ENCODE assay signal across 10 cellular contexts in the genomic region with DNA sequence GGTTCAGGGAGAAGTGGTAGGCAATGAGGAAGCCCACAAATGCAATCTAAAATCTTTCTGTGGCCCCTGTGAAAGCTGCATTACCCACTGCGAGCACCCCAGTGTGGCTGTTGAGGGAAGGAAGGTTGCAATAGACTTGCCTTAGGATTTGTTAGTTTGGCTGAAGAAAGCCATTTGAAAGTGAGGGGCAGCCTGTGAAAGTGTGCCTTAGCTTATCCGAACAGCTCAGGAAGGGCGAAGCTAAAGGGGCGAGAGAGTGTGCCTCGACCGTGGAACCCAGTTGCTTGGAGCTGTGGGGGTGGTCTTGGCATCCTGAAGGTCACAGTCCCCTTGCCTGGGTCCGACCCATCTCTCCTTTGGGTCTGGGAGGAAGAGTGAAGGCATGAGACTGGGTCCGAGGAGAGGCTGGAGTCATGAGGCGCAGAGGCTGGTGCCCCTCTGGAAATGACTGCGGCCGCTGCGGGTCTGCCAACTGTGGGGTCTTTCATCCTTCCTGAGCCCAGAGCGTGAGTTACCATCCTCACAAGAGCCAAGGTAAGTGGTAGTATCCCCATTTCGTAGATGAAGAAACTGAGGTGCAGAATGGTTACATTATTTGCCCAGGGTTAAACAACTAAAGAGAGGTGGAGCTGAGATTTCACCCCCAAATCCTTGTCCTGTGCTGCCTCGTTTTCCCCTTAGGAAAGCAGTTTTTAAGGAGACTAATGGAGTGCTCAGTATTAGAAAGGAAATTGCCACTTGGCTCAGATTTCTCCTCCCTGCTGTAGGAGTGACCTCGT. TPM values are rescaled to one million over a fixed set of nuclear protein-coding genes. Genes with fewer than 3 reads are reported as not detected.
DNase-seq lines count a peak whose midpoint lies in the region; ATAC-seq, FAIRE-seq and TF ChIP-seq lines count a peak whose summit lies in the region.
"Had no signal": no experiment of that assay in that cellular context is flagged by ENCODE, and none has a peak within 500 bp of the region (broad histone marks: within the 10 kb centered on the region; RNA-seq: fewer than 3 reads in every experiment).

No MANE protein-coding gene starts in this region.

- peak overlapping the region; percentile 56 for H3K4me3 ChIP-seq in astrocyte (ENCODE audit: insufficient read depth, low read depth, low read length)
- H3K4me3 ChIP-seq in muscle layer of colon (ENCODE audit: low read depth in 1 of 2, low read length in 2 of 2), result no peak overlapping the region
- no peak overlapping the region for H3K4me3 ChIP-seq in thyroid gland (replicated peaks in 1 of 3)
- H3K4me3 ChIP-seq in WERI-Rb-1 (ENCODE audit: low read depth, low read length), result no peak overlapping the region

- peaks cover 56% of the 10 kb centered on the region for H3K4me1 Mint-ChIP-seq in activated CD4-positive, alpha-beta T cell treated with anti-CD3 and anti-CD28 coated beads, Interleukin-2, amount 10 ng/mL, durations not matched to agents 24 days and 14 days
- peaks cover 19% of the 10 kb centered on the region for H3K4me1 Mint-ChIP-seq in astrocyte (ENCODE audit: low read depth, unreplicated experiment)

- no peak for DNase-seq in activated CD4-positive, alpha-beta T cell treated with anti-CD3 and anti-CD28 coated beads, Interleukin-2, amount 10 ng/mL, durations not matched to agents 24 days and 14 days
- no peak for DNase-seq in activated CD4-positive, alpha-beta T cell treated with anti-CD3 and anti-CD28 coated beads for 4 hours
- DNase-seq in astrocyte (ENCODE audit: low read depth) (no peak), thyroid gland (no peak), WERI-Rb-1 (no peak)

- H3K9me3 ChIP-seq in astrocyte (ENCODE audit: insufficient read depth, low read depth, low read length) (no peaks in the 10 kb centered on the region), muscle layer of colon (ENCODE audit: low read length) (no peaks in the 10 kb centered on the region), thyroid gland (no peaks in the 10 kb centered on the region), WERI-Rb-1 (ENCODE audit: severe bottlenecking) (no peaks in the 10 kb centered on the region)

- ATAC-seq in GM18873 (IDR thresholded peaks at IDR 0.05; ENCODE audit: low FRiP score, unreplicated experiment), result no peak
- ATAC-seq in GM18498 (IDR thresholded peaks at IDR 0.05; ENCODE audit: unreplicated experiment), result no peak
- ATAC-seq: Panc1 had no signal

- TF ChIP-seq CTCF in astrocyte (IDR thresholded peaks at IDR 0.05; ENCODE audit: insufficient read depth, low read depth, low read length), result no peak
- no peak for TF ChIP-seq CTCF in thyroid gland (IDR thresholded peaks at IDR 0.05)
- TF ChIP-seq CTCF in WERI-Rb-1 (IDR thresholded peaks at IDR 0.05; ENCODE audit: low read depth, low read length), result no peak

- no peaks in the 10 kb centered on the region for H3K9me3 Mint-ChIP-seq in activated CD4-positive, alpha-beta T cell treated with anti-CD3 and anti-CD28 coated beads, Interleukin-2, amount 10 ng/mL, durations not matched to agents 24 days and 14 days
- H3K9me3 Mint-ChIP-seq in astrocyte (ENCODE audit: unreplicated experiment), result no peaks in the 10 kb centered on the region

- H3K27ac Mint-ChIP-seq in activated CD4-positive, alpha-beta T cell treated with anti-CD3 and anti-CD28 coated beads, Interleukin-2, amount 10 ng/mL, durations not matched to agents 24 days and 14 days, result peak overlapping the region; percentile 98
- peak overlapping the region; percentile 83 for H3K27ac Mint-ChIP-seq in astrocyte (ENCODE audit: unreplicated experiment)

- H3K4me2 ChIP-seq in astrocyte (ENCODE audit: low read length), result peak overlapping the region; percentile 79

- H3K4me1 ChIP-seq in astrocyte (ENCODE audit: insufficient read depth, low read length) (peaks cover 48% of the 10 kb centered on the region), muscle layer of colon (ENCODE audit: insufficient read depth, low read length) (peaks cover 47% of the 10 kb centered on the region), thyroid gland (peaks cover 35 to 84% of the 10 kb centered on the region in 2 donors)

- H3K9ac ChIP-seq in astrocyte (ENCODE audit: low read length), result peak overlapping the region; percentile 76
- no peak overlapping the region for H3K9ac ChIP-seq in muscle layer of colon (ENCODE audit: low read length)

- H3K27ac ChIP-seq in astrocyte (ENCODE audit: low read depth, low read length) (peak overlapping the region; percentile 88), muscle layer of colon (ENCODE audit: low read depth, low read length) (peak overlapping the region; percentile 95), thyroid gland (peak overlapping the region in 2 of 3 donors; percentile 99 to 100), WERI-Rb-1 (no peak overlapping the region)

- H3K36me3 ChIP-seq in astrocyte (ENCODE audit: insufficient read depth, low read length), result no peaks in the 10 kb centered on the region
- no peaks in the 10 kb centered on the region for H3K36me3 ChIP-seq in muscle layer of colon (ENCODE audit: insufficient read depth, low read length)
- no peaks in the 10 kb centered on the region for H3K36me3 ChIP-seq in thyroid gland
- H3K36me3 ChIP-seq in WERI-Rb-1, result peaks cover 15% of the 10 kb centered on the region

- H3K4me3 Mint-ChIP-seq in activated CD4-positive, alpha-beta T cell treated with anti-CD3 and anti-CD28 coated beads, Interleukin-2, amount 10 ng/mL, durations not matched to agents 24 days and 14 days, result peak overlapping the region; percentile 85
- no peak overlapping the region for H3K4me3 Mint-ChIP-seq in astrocyte (ENCODE audit: unreplicated experiment)

- H3K27me3 Mint-ChIP-seq in activated CD4-positive, alpha-beta T cell treated with anti-CD3 and anti-CD28 coated beads, Interleukin-2, amount 10 ng/mL, durations not matched to agents 24 days and 14 days, result no peaks in the 10 kb centered on the region
- no peaks in the 10 kb centered on the region for H3K27me3 Mint-ChIP-seq in astrocyte (ENCODE audit: low read depth, unreplicated experiment)

- H3K27me3 ChIP-seq in astrocyte (ENCODE audit: insufficient read depth, low read length), result no peaks in the 10 kb centered on the region
- no peaks in the 10 kb centered on the region for H3K27me3 ChIP-seq in muscle layer of colon (ENCODE audit: control insufficient read depth in 1 of 2, insufficient read depth in 2 of 2, low read length in 2 of 2)
- no peaks in the 10 kb centered on the region for H3K27me3 ChIP-seq in thyroid gland
- no peaks in the 10 kb centered on the region for H3K27me3 ChIP-seq in WERI-Rb-1 (ENCODE audit: insufficient read depth, low read depth, severe bottlenecking)

- H3K36me3 Mint-ChIP-seq in activated CD4-positive, alpha-beta T cell treated with anti-CD3 and anti-CD28 coated beads, Interleukin-2, amount 10 ng/mL, durations not matched to agents 24 days and 14 days (ENCODE audit: low read depth), result peaks cover 7% of the 10 kb centered on the region
- peaks cover 2% of the 10 kb centered on the region for H3K36me3 Mint-ChIP-seq in astrocyte (ENCODE audit: low read depth, unreplicated experiment)

- H3K79me2 ChIP-seq in astrocyte (ENCODE audit: insufficient read depth, low read length), result peaks cover 87% of the 10 kb centered on the region

- H2AFZ ChIP-seq in astrocyte (ENCODE audit: low read depth, low read length), result no peak overlapping the region

- H4K20me1 ChIP-seq in astrocyte (ENCODE audit: insufficient read depth, low read length), result peaks cover 18% of the 10 kb centered on the region

- TF ChIP-seq POLR2A in thyroid gland (IDR thresholded peaks at IDR 0.05), result no peak

- intact Hi-C loops in activated CD4-positive, alpha-beta T cell treated with anti-CD3 and anti-CD28 coated beads, Interleukin-2, amount 10 ng/mL, durations not matched to agents 24 days and 14 days (cut with micrococcal nuclease), result no loop called here
- intact Hi-C loops in thyroid gland (cut with DNase I), result no loop called here

- 82 to 83% methylated on average over 16 of the region's 16 CpGs for WGBS in thyroid gland, 2 donors

- no peak for FAIRE-seq in astrocyte (lab: Jason Lieb, UNC)

RNA-seq across cellular contexts. Expression of gene SLC25A25, which starts 24.4 kb away (rescaled TPM):
- 12.2 and 14.0 TPM in 2 replicates for total RNA-seq in activated CD4-positive, alpha-beta T cell treated with anti-CD3 and anti-CD28 coated beads, Interleukin-2, amount 10 ng/mL, durations not matched to agents 24 days and 14 days
- total RNA-seq in astrocyte (9.8 and 14.4 TPM in 2 replicates), thyroid gland (10 to 100 TPM; 21.9 to 42.0 (median 30.8) TPM)

RNA-seq across cellular contexts. Expression of gene NAIF1, which starts 25.3 kb away (rescaled TPM):
- total RNA-seq in activated CD4-positive, alpha-beta T cell treated with anti-CD3 and anti-CD28 coated beads, Interleukin-2, amount 10 ng/mL, durations not matched to agents 24 days and 14 days, result 9.6 and 11.1 TPM in 2 replicates
- total RNA-seq in astrocyte (9.6 and 10.2 TPM in 2 replicates), thyroid gland (10 to 100 TPM in 2 of 4 donors, 1 to 10 TPM in 2; 5.3 to 17.2 (median 9.4) TPM)

RNA-seq across cellular contexts. Expression of gene PTGES2, which starts 35.1 kb away (rescaled TPM):
- 84.6 and 89.8 TPM in 2 replicates for total RNA-seq in activated CD4-positive, alpha-beta T cell treated with anti-CD3 and anti-CD28 coated beads, Interleukin-2, amount 10 ng/mL, durations not matched to agents 24 days and 14 days
- 44.1 and 44.4 TPM in 2 replicates for total RNA-seq in astrocyte
- 100 to 1,000 TPM in 1 of 4 donors, 10 to 100 TPM in 3; 80.0 to 112 (median 88.4) TPM for total RNA-seq in thyroid gland

RNA-seq across cellular contexts. Expression of gene LCN2, which starts 56.9 kb away (rescaled TPM):
- total RNA-seq in activated CD4-positive, alpha-beta T cell treated with anti-CD3 and anti-CD28 coated beads, Interleukin-2, amount 10 ng/mL, durations not matched to agents 24 days and 14 days, result not detected in 2 replicates
- not detected in 2 replicates for total RNA-seq in astrocyte
- 10 to 100 TPM in 1 of 4 donors, 1 to 10 TPM in 2, under 1 TPM in 1; 0.45 to 10.6 (median 2.5) TPM for total RNA-seq in thyroid gland
- total RNA-seq: LHCN-M2 had no signal
